Comparison of ENCODE assay signal across 2 cellular contexts in the genomic region with DNA sequence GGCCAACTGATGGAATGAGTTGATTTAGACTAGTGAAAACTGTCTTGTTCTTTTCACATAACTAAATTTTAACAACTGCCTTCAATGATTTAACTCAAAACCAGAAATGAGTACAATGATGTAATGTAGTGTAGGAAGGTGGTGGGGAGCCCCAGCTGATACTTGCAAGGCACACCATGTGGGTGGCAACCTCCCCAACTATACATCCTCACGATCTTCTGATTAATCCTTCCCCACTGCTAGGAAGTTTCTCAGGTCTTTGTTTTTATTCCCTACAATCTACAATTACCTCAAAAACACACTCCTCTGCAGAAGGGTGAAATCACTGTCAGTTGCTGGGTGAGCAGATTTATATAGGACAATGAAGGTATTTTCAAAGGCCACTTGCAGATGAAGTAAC.
TF ChIP-seq lines count a peak whose summit lies in the region.

No MANE protein-coding gene starts in this region.

TF ChIP-seq in HEK293, 187 proteins besides CTCF, POLR2A, EP300 and RAD21:
- no peak for TF ChIP-seq ZNF292 (tag by site-specific recombination; IDR thresholded peaks at IDR 0.05; ENCODE audit: borderline replicate concordance, low read depth)
- no peak for TF ChIP-seq ZNF624 (tag by site-specific recombination; IDR thresholded peaks at IDR 0.05)
- TF ChIP-seq ZSCAN16 (tag by site-specific recombination; IDR thresholded peaks at IDR 0.05): no peak
- peak; percentile 47 for TF ChIP-seq ZFHX2 (tag by site-specific recombination; conservative IDR thresholded peaks at IDR 0.05)
- peak; percentile 62 for TF ChIP-seq EGR2 (tag by site-specific recombination; IDR thresholded peaks at IDR 0.05; ENCODE audit: low read depth)
- no peak for TF ChIP-seq ZBTB21 (tag by site-specific recombination; IDR thresholded peaks at IDR 0.05)
- TF ChIP-seq ZNF521 (tag by site-specific recombination; IDR thresholded peaks at IDR 0.05): no peak
- TF ChIP-seq KLF8 (tag by site-specific recombination; IDR thresholded peaks at IDR 0.05): no peak
- no peak for TF ChIP-seq ZNF2 (tag by site-specific recombination; IDR thresholded peaks at IDR 0.05)

TF ChIP-seq in GM12878, 131 proteins besides CTCF, POLR2A, EP300 and RAD21 (continued from another document):
- peak; percentile 92 for TF ChIP-seq ATF7 (IDR thresholded peaks at IDR 0.05; ENCODE audit: low read depth)
